ENCODE assay signal across 17 cellular contexts in genomic region chr7:121446526-121446925, GRCh38.
"Had no signal": no experiment of that assay in that cellular context is flagged by ENCODE, and none has a peak within 500 bp of the region (broad histone marks: within the 10 kb centered on the region; RNA-seq: fewer than 3 reads in every experiment).

No MANE protein-coding gene starts in this region.

- FAIRE-seq: astrocyte, islet of Langerhans had no signal

- H3K36me3 Mint-ChIP-seq: activated CD4-positive, alpha-beta memory T cell treated with anti-CD3 and anti-CD28 coated beads for 36 hours; stimulated activated effector memory CD8-positive, alpha-beta T cell treated with anti-CD3 and anti-CD28 coated beads, Interleukin-12 subunit alpha, Interleukin-12 subunit beta, amount 100 ng/mL, for 72 hours had no signal

- H3K9me3 Mint-ChIP-seq: activated CD4-positive, alpha-beta memory T cell treated with anti-CD3 and anti-CD28 coated beads for 36 hours; activated naive CD8-positive, alpha-beta T cell treated with anti-CD3 and anti-CD28 coated beads, Interleukin-2, amount 10 ng/mL, durations not matched to agents 7 days and 5 days; naive thymus-derived CD4-positive, alpha-beta T cell; stimulated activated effector memory CD8-positive, alpha-beta T cell treated with anti-CD3 and anti-CD28 coated beads, Interleukin-12 subunit alpha, Interleukin-12 subunit beta, amount 100 ng/mL, for 72 hours; T-helper 2 cell treated with Interferon-gamma antibody and Interleukin-4, amounts not matched to agents 5 μg/mL and 100 μg/mL, for 36 hours had no signal

- H3K9me3 ChIP-seq: colonic mucosa, neutrophil, transverse colon had no signal

- H3K36me3 ChIP-seq: colonic mucosa, neutrophil, transverse colon had no signal

- H3K27ac ChIP-seq: colonic mucosa, neutrophil, transverse colon had no signal

- ATAC-seq: activated CD4-positive, CD25-positive, alpha-beta regulatory T cell treated with anti-CD3 and anti-CD28 coated beads, Interleukin-2, amount 50 U/mL, for 24 hours; naive thymus-derived CD4-positive, alpha-beta T cell; stimulated activated effector memory CD8-positive, alpha-beta T cell treated with anti-CD3 and anti-CD28 coated beads, Interleukin-12 subunit alpha, Interleukin-12 subunit beta, amount 100 ng/mL, for 72 hours had no signal

- DNase-seq: activated CD4-positive, alpha-beta memory T cell treated with anti-CD3 and anti-CD28 coated beads for 36 hours; activated gamma-delta T cell treated with Interleukin-2 at 50 U/mL for 16 hours; activated naive CD8-positive, alpha-beta T cell treated with anti-CD3 and anti-CD28 coated beads, Interleukin-2, amount 10 ng/mL, durations not matched to agents 7 days and 5 days; activated T-cell treated with anti-CD3 and anti-CD28 coated beads, Interleukin-2, amount 50 U/mL, for 48 hours; caudate nucleus; colonic mucosa; effector CD4-positive, alpha-beta T cell; naive thymus-derived CD4-positive, alpha-beta T cell; retina; SW 1271; transverse colon had no signal

- H3K27me3 Mint-ChIP-seq: activated CD4-positive, alpha-beta memory T cell treated with anti-CD3 and anti-CD28 coated beads for 36 hours; activated naive CD8-positive, alpha-beta T cell treated with anti-CD3 and anti-CD28 coated beads, Interleukin-2, amount 10 ng/mL, durations not matched to agents 7 days and 5 days; naive thymus-derived CD4-positive, alpha-beta T cell had no signal

- H3K4me3 ChIP-seq: colonic mucosa, transverse colon had no signal

- H3K4me3 Mint-ChIP-seq: activated CD4-positive, alpha-beta memory T cell treated with anti-CD3 and anti-CD28 coated beads for 36 hours; activated naive CD8-positive, alpha-beta T cell treated with anti-CD3 and anti-CD28 coated beads, Interleukin-2, amount 10 ng/mL, durations not matched to agents 7 days and 5 days; naive thymus-derived CD4-positive, alpha-beta T cell; stimulated activated effector memory CD8-positive, alpha-beta T cell treated with anti-CD3 and anti-CD28 coated beads, Interleukin-12 subunit alpha, Interleukin-12 subunit beta, amount 100 ng/mL, for 72 hours; T-helper 2 cell treated with Interferon-gamma antibody and Interleukin-4, amounts not matched to agents 5 μg/mL and 100 μg/mL, for 36 hours had no signal

- H3K27ac Mint-ChIP-seq: activated CD4-positive, alpha-beta memory T cell treated with anti-CD3 and anti-CD28 coated beads for 36 hours; activated naive CD8-positive, alpha-beta T cell treated with anti-CD3 and anti-CD28 coated beads, Interleukin-2, amount 10 ng/mL, durations not matched to agents 7 days and 5 days; stimulated activated effector memory CD8-positive, alpha-beta T cell treated with anti-CD3 and anti-CD28 coated beads, Interleukin-12 subunit alpha, Interleukin-12 subunit beta, amount 100 ng/mL, for 72 hours; T-helper 2 cell treated with Interferon-gamma antibody and Interleukin-4, amounts not matched to agents 5 μg/mL and 100 μg/mL, for 36 hours had no signal

- H3K4me1 ChIP-seq: colonic mucosa had no signal

- H3K27me3 ChIP-seq: colonic mucosa, neutrophil, transverse colon had no signal
